Comparison of ENCODE assay signal across 16 cellular contexts in genomic region chr2:127359520-127359919, GRCh38. TPM values are rescaled to one million over a fixed set of nuclear protein-coding genes. Genes with fewer than 3 reads are reported as not detected.
DNase-seq lines count a peak whose midpoint lies in the region; ATAC-seq, FAIRE-seq and TF ChIP-seq lines count a peak whose summit lies in the region.
"Had no signal": no experiment of that assay in that cellular context is flagged by ENCODE, and none has a peak within 500 bp of the region (broad histone marks: within the 10 kb centered on the region; RNA-seq: fewer than 3 reads in every experiment).

No MANE protein-coding gene starts in this region.

- H2AFZ ChIP-seq in K562 (ENCODE audit: low read depth, low read length): no peak overlapping the region

- H3K4me1 Mint-ChIP-seq in activated T-cell treated with anti-CD3 and anti-CD28 coated beads, Interleukin-2, amount 50 U/mL, for 24 hours (ENCODE audit: low read depth): peaks cover 78% of the 10 kb centered on the region
- peaks cover 39% of the 10 kb centered on the region for H3K4me1 Mint-ChIP-seq in activated T-cell treated with anti-CD3 and anti-CD28 coated beads, Interleukin-2, amount 50 U/mL, for 72 hours (ENCODE audit: low read depth)

- no peak for ATAC-seq in activated T-cell treated with anti-CD3 and anti-CD28 coated beads, Interleukin-2, amount 50 U/mL, for 72 hours (replicated peaks in 1 of 2)
- ATAC-seq in K562 (peak; percentile 75), GM18517 (IDR thresholded peaks at IDR 0.05; ENCODE audit: unreplicated experiment) (no peak), HG02885 (IDR thresholded peaks at IDR 0.05; ENCODE audit: poor library complexity, unreplicated experiment) (no peak)
- ATAC-seq: GM12878 had no signal

- intact Hi-C loops in K562 (cut with micrococcal nuclease): no loop called here

- BruUV-seq in K562 (replicated peaks; lab: Mats Ljungman, UMichigan): no TSS peak

- in situ Hi-C loops in K562 (cut with MboI): no loop called here

- no peak for FAIRE-seq in K562 (lab: Jason Lieb, UNC)
- FAIRE-seq: GM12878, GM18507 had no signal

- DNase-seq in activated T-cell treated with anti-CD3 and anti-CD28 coated beads, Interleukin-2, amount 50 U/mL, for 24 hours: no peak
- no peak for DNase-seq in activated T-cell treated with anti-CD3 and anti-CD28 coated beads, Interleukin-2, amount 50 U/mL, for 72 hours
- peak in 1 of 4 experiments; percentile 27 for DNase-seq in K562 (ENCODE audit: extremely low read depth in 1 of 4, low spot score in 3 of 4)
- no peak for DNase-seq in activated CD4-positive, alpha-beta T cell treated with anti-CD3 and anti-CD28 coated beads, Interleukin-2, amount 50 U/mL, for 48 hours
- DNase-seq: C1 segment of cervical spinal cord, DMS153, Karpas-422, MM.1S, NCI-H2029, NCI-H510A treated with DMSO at 0.1 percent for 48 hours had no signal

- POLR2A ChIA-PET in K562 (lab: Yijun Ruan, JAX): interaction anchor here (0.6 kb wide), 1 partner anchor 29 kb away, joined by 3 read pairs; no protein-coding TSS in a partner anchor

- H3K27me3 Mint-ChIP-seq in activated T-cell treated with anti-CD3 and anti-CD28 coated beads, Interleukin-2, amount 50 U/mL, for 24 hours: no peaks in the 10 kb centered on the region
- no peaks in the 10 kb centered on the region for H3K27me3 Mint-ChIP-seq in activated T-cell treated with anti-CD3 and anti-CD28 coated beads, Interleukin-2, amount 50 U/mL, for 72 hours (ENCODE audit: low read depth)

- no peak for TF ChIP-seq EP300 in K562 (IDR thresholded peaks at IDR 0.05; ENCODE audit: low read length)

- H3K4me3 Mint-ChIP-seq in activated T-cell treated with anti-CD3 and anti-CD28 coated beads, Interleukin-2, amount 50 U/mL, for 24 hours: no peak overlapping the region
- H3K4me3 Mint-ChIP-seq in activated T-cell treated with anti-CD3 and anti-CD28 coated beads, Interleukin-2, amount 50 U/mL, for 72 hours: no peak overlapping the region

- TF ChIP-seq CTCF in K562 (IDR thresholded peaks at IDR 0.05 in 2 of 3, conservative IDR thresholded peaks at IDR 0.05 in 1 of 3; ENCODE audit: insufficient read depth in 2 of 3, low read depth in 1 of 3, low read length in 3 of 3): no peak
- TF ChIP-seq CTCF in neutrophil (IDR thresholded peaks at IDR 0.05): no peak

- peaks cover 2% of the 10 kb centered on the region for H3K9me3 Mint-ChIP-seq in activated T-cell treated with anti-CD3 and anti-CD28 coated beads, Interleukin-2, amount 50 U/mL, for 24 hours
- no peaks in the 10 kb centered on the region for H3K9me3 Mint-ChIP-seq in activated T-cell treated with anti-CD3 and anti-CD28 coated beads, Interleukin-2, amount 50 U/mL, for 72 hours

- CTCF ChIA-PET in K562 (lab: Yijun Ruan, JAX; ENCODE audit: low intra/inter-chr PET ratio): no interaction called here

- TF ChIP-seq POLR2A in K562 (conservative IDR thresholded peaks at IDR 0.05): no peak

- no peak for TF ChIP-seq RAD21 in K562 (CRISPR knock-in tag; conservative IDR thresholded peaks at IDR 0.05 in 1 of 2, IDR thresholded peaks at IDR 0.05 in 1 of 2)

- H3K9me1 ChIP-seq in K562 (ENCODE audit: control insufficient read depth, insufficient read depth, low read length): no peaks in the 10 kb centered on the region

- H3K36me3 ChIP-seq in HUES48 (ENCODE audit: control insufficient read depth, insufficient read depth, low read length) (no peaks in the 10 kb centered on the region), K562 (ENCODE audit: control insufficient read depth, insufficient read depth, low read length) (no peaks in the 10 kb centered on the region), neutrophil (no peaks in the 10 kb centered on the region)

- 23% methylated on average over 5 of the region's 5 CpGs for WGBS in K562 (ENCODE audit: insufficient coverage, low coverage, missing lambda C conversion rate)

- H3K4me1 ChIP-seq in HUES48 (ENCODE audit: control insufficient read depth, insufficient read depth, low read length) (peaks cover 47% of the 10 kb centered on the region), K562 (replicated peaks in 1 of 2; ENCODE audit: control insufficient read depth in 2 of 2, insufficient read depth in 2 of 2, low read length in 2 of 2) (peaks cover 0 to under 1% of the 10 kb centered on the region in 2 experiments; a peak in 1 of 5 replicates), neutrophil (ENCODE audit: control insufficient read depth in 1 of 2, insufficient read depth in 1 of 2, low read depth in 1 of 2, low read length in 1 of 2) (peaks cover 10 to 31% of the 10 kb centered on the region in 2 experiments)

- H4K20me1 ChIP-seq in K562 (replicated peaks; ENCODE audit: control insufficient read depth, insufficient read depth, low read length): no peaks in the 10 kb centered on the region; the same call in 1 of the 2 replicates

- peak overlapping the region; percentile 23 for H3K27ac Mint-ChIP-seq in activated T-cell treated with anti-CD3 and anti-CD28 coated beads, Interleukin-2, amount 50 U/mL, for 24 hours
- no peak overlapping the region for H3K27ac Mint-ChIP-seq in activated T-cell treated with anti-CD3 and anti-CD28 coated beads, Interleukin-2, amount 50 U/mL, for 72 hours

- H3K9ac ChIP-seq in HUES48 (ENCODE audit: low read depth, low read length) (no peak overlapping the region), K562 (ENCODE audit: insufficient read depth in 1 of 2, low read depth in 2 of 2, low read length in 2 of 2) (no peak overlapping the region)

- H3K27ac ChIP-seq in HUES48 (ENCODE audit: low read depth, low read length) (peak overlapping the region; percentile 13), K562 (ENCODE audit: extremely low read depth, low read depth, low read length) (no peak overlapping the region), neutrophil (peak overlapping the region; percentile 26)

- H3K79me2 ChIP-seq in K562 (ENCODE audit: control insufficient read depth, insufficient read depth, low read length): peaks cover 42% of the 10 kb centered on the region

- no peak overlapping the region; the same call in 1 of the 2 replicates for H3K4me3 ChIP-seq in HUES48 (ENCODE audit: low read depth, low read length)
- no peak overlapping the region for H3K4me3 ChIP-seq in K562
- no peak overlapping the region for H3K4me3 ChIP-seq in neutrophil (ENCODE audit: low read depth in 1 of 2, low read length in 1 of 2)
- H3K4me3 ChIP-seq: GM12878 had no signal

- H3K9me3 ChIP-seq in HUES48 (ENCODE audit: control insufficient read depth, insufficient read depth, low read length) (no peaks in the 10 kb centered on the region), K562 (replicated peaks; ENCODE audit: control insufficient read depth, insufficient read depth, low read depth, low read length) (no peaks in the 10 kb centered on the region), neutrophil (no peaks in the 10 kb centered on the region)

- no peak overlapping the region for H3K4me2 ChIP-seq in K562 (ENCODE audit: insufficient read depth, low read length)

- no peaks in the 10 kb centered on the region for H3K36me3 Mint-ChIP-seq in activated T-cell treated with anti-CD3 and anti-CD28 coated beads, Interleukin-2, amount 50 U/mL, for 24 hours (ENCODE audit: low read depth)
- H3K36me3 Mint-ChIP-seq in activated T-cell treated with anti-CD3 and anti-CD28 coated beads, Interleukin-2, amount 50 U/mL, for 72 hours (ENCODE audit: insufficient read depth in 2 of 2): peaks cover 0 to 2% of the 10 kb centered on the region in 2 donors

- H3K27me3 ChIP-seq in HUES48 (ENCODE audit: control insufficient read depth, insufficient read depth, low read length): no peaks in the 10 kb centered on the region
- H3K27me3 ChIP-seq in K562 (ENCODE audit: control insufficient read depth in 2 of 2, insufficient read depth in 2 of 2, low read length in 2 of 2): no peaks in the 10 kb centered on the region
- H3K27me3 ChIP-seq in neutrophil: no peaks in the 10 kb centered on the region

RNA-seq across cellular contexts. Expression of gene MAP3K2, which starts 28.3 kb away (rescaled TPM):
- 10 to 100 TPM; 48.9 to 49.1 TPM for total RNA-seq in activated T-cell treated with anti-CD3 and anti-CD28 coated beads, Interleukin-2, amount 50 U/mL, for 72 hours
- 11.9 and 21.7 TPM in 2 replicates for total RNA-seq in K562 (2011; cell fraction: chromatin; rRNA removed; ENCODE audit: low replicate concordance)
- 4.2 and 6.8 TPM in 2 replicates for total RNA-seq in K562 (2011; cell fraction: nucleolus; rRNA removed)
- 7.3 and 14.1 TPM in 2 replicates for total RNA-seq in K562 (2011; cell fraction: nucleoplasm; rRNA removed)
- total RNA-seq in K562 (2014; rRNA removed) (7.1 and 12.1 TPM in 2 replicates), K562 (2014; rRNA removed; fragmentation: Illumina TruSeq; extraction: Trizol) (9.0 and 10.0 TPM in 2 replicates), K562 (2015; rRNA removed; fragmentation: Illumina TruSeq; extraction: Trizol) (8.3 TPM in 2 replicates), K562 (2021) (14.2 and 15.5 TPM in 2 replicates)
- polyA plus RNA-seq in K562 (2011; rRNA removed) (5.4 and 5.7 TPM in 2 replicates), K562 (2014; fragmentation: Illumina TruSeq; extraction: Trizol) (5.0 and 5.3 TPM in 2 replicates), K562 (2014; fragmentation: Nextera tagmentation; extraction: Ambion mirVana) (1 to 10 TPM; 1.2 to 2.6 TPM), K562 (2014; rRNA removed) (4.8 and 4.9 TPM in 2 replicates)
- 1.9 and 2.8 TPM in 2 replicates for polyA plus RNA-seq in K562 (2011; cell fraction: cytosol; rRNA removed)
- polyA plus RNA-seq in K562 (2011; cell fraction: nucleus; rRNA removed): 11.4 and 11.5 TPM in 2 replicates
- polyA plus RNA-seq in K562 (2012): 3.4 and 3.5 TPM in 2 replicates
- polyA minus RNA-seq in K562 (2011; rRNA and poly(A)+ RNA removed): 15.4 and 22.1 TPM in 2 replicates
- polyA minus RNA-seq in K562 (2011; cell fraction: cytosol; rRNA and poly(A)+ RNA removed): 8.7 and 10.0 TPM in 2 replicates
- polyA minus RNA-seq in K562 (2011; cell fraction: nucleus; rRNA and poly(A)+ RNA removed): 8.6 and 14.6 TPM in 2 replicates

RNA-seq across cellular contexts. Expression of gene PROC, which starts 58.7 kb away (rescaled TPM):
- total RNA-seq in activated T-cell treated with anti-CD3 and anti-CD28 coated beads, Interleukin-2, amount 50 U/mL, for 72 hours: under 1 TPM in 1 of 2 donors, not detected in 1; 0.42 TPM
- not detected in 2 replicates for total RNA-seq in K562 (2011; cell fraction: chromatin; rRNA removed; ENCODE audit: low replicate concordance)
- total RNA-seq in K562 (2011; cell fraction: nucleolus; rRNA removed): not detected in 2 replicates
- total RNA-seq in K562 (2011; cell fraction: nucleoplasm; rRNA removed): not detected in 2 replicates
- not detected in 2 replicates for total RNA-seq in K562 (2014; rRNA removed)
- total RNA-seq in K562 (2014; rRNA removed; fragmentation: Illumina TruSeq; extraction: Trizol): not detected in 2 replicates
- total RNA-seq in K562 (2015; rRNA removed; fragmentation: Illumina TruSeq; extraction: Trizol): not detected in 2 replicates
- not detected in 2 replicates for total RNA-seq in K562 (2021)
- not detected in 2 replicates for polyA plus RNA-seq in K562 (2011; rRNA removed)
- not detected in 2 replicates for polyA plus RNA-seq in K562 (2011; cell fraction: cytosol; rRNA removed)
- polyA plus RNA-seq in K562 (2011; cell fraction: nucleus; rRNA removed): not detected in 2 replicates
- polyA plus RNA-seq in K562 (2012): 0.14 and 0.25 TPM in 2 replicates
- not detected in 2 replicates for polyA plus RNA-seq in K562 (2014; fragmentation: Illumina TruSeq; extraction: Trizol)
- polyA plus RNA-seq in K562 (2014; fragmentation: Nextera tagmentation; extraction: Ambion mirVana): not detected
- not detected in 2 replicates for polyA plus RNA-seq in K562 (2014; rRNA removed)
- polyA minus RNA-seq in K562 (2011; rRNA and poly(A)+ RNA removed): not detected in 2 replicates
- polyA minus RNA-seq in K562 (2011; cell fraction: cytosol; rRNA and poly(A)+ RNA removed): not detected in 2 replicates
- polyA minus RNA-seq in K562 (2011; cell fraction: nucleus; rRNA and poly(A)+ RNA removed): not detected in 2 replicates
- total RNA-seq: GM12878 had no signal
- polyA plus RNA-seq: GM12878 had no signal
